22 cellular contexts compared by ENCODE assay signal in genomic region chr20:8218861-8219260, GRCh38.
DNase-seq lines count a peak whose midpoint lies in the region; ATAC-seq, FAIRE-seq and TF ChIP-seq lines count a peak whose summit lies in the region.
"Had no signal": no experiment of that assay in that cellular context is flagged by ENCODE, and none has a peak within 500 bp of the region (broad histone marks: within the 10 kb centered on the region; RNA-seq: fewer than 3 reads in every experiment).

No MANE protein-coding gene starts in this region.

- no peak overlapping the region for H2AK5ac ChIP-seq in mesenchymal stem cell (ENCODE audit: low read length, severe bottlenecking)

- no peak overlapping the region for H3K14ac ChIP-seq in mesenchymal stem cell (ENCODE audit: low read length in 2 of 2)

- no peak overlapping the region for H3K4me2 ChIP-seq in mesenchymal stem cell (ENCODE audit: low read length, poor library complexity, severe bottlenecking)
- H3K4me2 ChIP-seq: smooth muscle cell had no signal

- H3K23ac ChIP-seq in mesenchymal stem cell (ENCODE audit: low read length in 2 of 2): no peak overlapping the region

- DNase-seq in BJ (ENCODE audit: low read depth) (peak; percentile 36), RPMI7951 (ENCODE audit: low read depth) (peak; percentile 19), esophagus muscularis mucosa (ENCODE audit: extremely low spot score) (no peak), mesenchymal stem cell (peak; percentile 30), NOMO-1 treated with dmso at 0.1 percent for 144 hours (lab: John Stamatoyannopoulos, UW; ENCODE audit: unreplicated experiment) (no peak), frontal cortex (ENCODE audit: low spot score in 2 of 2) (no peak), CD14-positive monocyte (ENCODE audit: low spot score) (no peak)
- DNase-seq: activated CD4-positive, alpha-beta T cell treated with anti-CD3 and anti-CD28 coated beads for 4 hours; colonic mucosa; DMS79; gastrocnemius medialis; H9; left colon; NCI-H1105; NCI-H2081 treated with DMSO at 0.1 percent for 48 hours; stimulated activated CD4-positive, alpha-beta T cell treated with anti-CD3 and anti-CD28 coated beads, Interleukin-2, amount 100 ng/mL, for 48 hours; stimulated activated naive CD8-positive, alpha-beta T cell treated with anti-CD3 and anti-CD28 coated beads, Interleukin-15, Interleukin-2, amounts not matched to agents 100 U/mL and 50 U/mL, for 24 hours had no signal

- CTCF ChIA-PET in BJ (lab: Yijun Ruan, JAX): no interaction called here

- no peak overlapping the region for H2BK5ac ChIP-seq in mesenchymal stem cell (ENCODE audit: low read depth, low read length, poor library complexity, severe bottlenecking)

- peaks cover 16% of the 10 kb centered on the region for H3K4me1 Mint-ChIP-seq in CD14-positive monocyte

- H3K4me1 ChIP-seq in esophagus muscularis mucosa: peaks cover 19 to 99% (median 88%) of the 10 kb centered on the region in 4 donors
- no peaks in the 10 kb centered on the region for H3K4me1 ChIP-seq in mesenchymal stem cell (ENCODE audit: control insufficient read depth, insufficient read depth, low read depth, low read length)
- H3K4me1 ChIP-seq: colonic mucosa had no signal

- H2BK12ac ChIP-seq in mesenchymal stem cell (ENCODE audit: low read length in 2 of 2): no peak overlapping the region

- FAIRE-seq in frontal cortex (lab: Jason Lieb, UNC): no peak

- POLR2A ChIA-PET in BJ (lab: Charles Lee): no interaction called here

- intact Hi-C loops in esophagus muscularis mucosa (cut with DNase I) (loop anchor here (10.0 kb wide), 1 partner anchor 156 kb away; no protein-coding TSS in a partner anchor), CD14-positive monocyte (cut with micrococcal nuclease) (no loop called here)

- H3K9me3 ChIP-seq in esophagus muscularis mucosa (no peaks in the 10 kb centered on the region), mesenchymal stem cell (ENCODE audit: control insufficient read depth, low read length) (no peaks in the 10 kb centered on the region)
- H3K9me3 ChIP-seq: colonic mucosa, gastrocnemius medialis, tibial nerve had no signal

- H3K27me3 Mint-ChIP-seq in CD14-positive monocyte (ENCODE audit: low read depth in 3 of 3): peaks cover 0 to 1% (median 0%) of the 10 kb centered on the region in 3 donors
- H3K27me3 Mint-ChIP-seq: activated naive CD8-positive, alpha-beta T cell had no signal

- peak overlapping the region in 3 of 4 donors; percentile 0 to 48 (median 26) for H3K27ac ChIP-seq in esophagus muscularis mucosa (replicated peaks in 1 of 4)
- H3K27ac ChIP-seq in mesenchymal stem cell (ENCODE audit: low read length, poor library complexity, severe bottlenecking): no peak overlapping the region
- H3K27ac ChIP-seq: colonic mucosa, gastrocnemius medialis, tibial nerve had no signal

- H3K4me3 ChIP-seq in BJ (ENCODE audit: low read depth, low read length): no peak overlapping the region
- no peak overlapping the region for H3K4me3 ChIP-seq in esophagus muscularis mucosa
- H3K4me3 ChIP-seq in mesenchymal stem cell (ENCODE audit: insufficient read depth in 1 of 2, low read depth in 1 of 2, low read length in 2 of 2): no peak overlapping the region
- H3K4me3 ChIP-seq: colonic mucosa, gastrocnemius medialis, smooth muscle cell, tibial nerve had no signal

- no peak for TF ChIP-seq POLR2A in esophagus muscularis mucosa (IDR thresholded peaks at IDR 0.05; ENCODE audit: low read depth)

- H3K36me3 ChIP-seq in BJ (ENCODE audit: control insufficient read depth, insufficient read depth, low read length) (no peaks in the 10 kb centered on the region), esophagus muscularis mucosa (no peaks in the 10 kb centered on the region), mesenchymal stem cell (ENCODE audit: control insufficient read depth in 1 of 2, insufficient read depth in 2 of 2, low read depth in 1 of 2, low read length in 2 of 2) (no peaks in the 10 kb centered on the region)
- H3K36me3 ChIP-seq: colonic mucosa, gastrocnemius medialis, tibial nerve had no signal

- no peak overlapping the region for H4K8ac ChIP-seq in mesenchymal stem cell (ENCODE audit: low read length)

- TF ChIP-seq CTCF in BJ (IDR thresholded peaks at IDR 0.05; ENCODE audit: insufficient read depth, low read depth, low read length): no peak
- TF ChIP-seq CTCF in esophagus muscularis mucosa (IDR thresholded peaks at IDR 0.05): no peak
- TF ChIP-seq CTCF in CD14-positive monocyte (IDR thresholded peaks at IDR 0.05): no peak

- no peak for ATAC-seq in HG03565 (IDR thresholded peaks at IDR 0.05; ENCODE audit: unreplicated experiment)
- ATAC-seq: gastrocnemius medialis; left colon; stimulated activated naive CD8-positive, alpha-beta T cell treated with anti-CD3 and anti-CD28 coated beads, Interleukin-15, Interleukin-2, amounts not matched to agents 100 U/mL and 50 U/mL, for 24 hours had no signal

- TF ChIP-seq EP300 in esophagus muscularis mucosa (IDR thresholded peaks at IDR 0.05): no peak

- H2BK120ac ChIP-seq in mesenchymal stem cell (ENCODE audit: low read depth, low read length): no peak overlapping the region

- no peak overlapping the region for H3K4ac ChIP-seq in mesenchymal stem cell (ENCODE audit: low read depth in 1 of 2, low read length in 2 of 2)

- H4K91ac ChIP-seq in mesenchymal stem cell (ENCODE audit: low read length): no peak overlapping the region

- no peak overlapping the region for H3K27ac Mint-ChIP-seq in CD14-positive monocyte
- H3K27ac Mint-ChIP-seq: activated naive CD8-positive, alpha-beta T cell; H9 had no signal

- H2BK15ac ChIP-seq in mesenchymal stem cell (ENCODE audit: low read depth, poor library complexity, severe bottlenecking): no peak overlapping the region

- H3K18ac ChIP-seq in mesenchymal stem cell (ENCODE audit: low read depth in 1 of 2, low read length in 2 of 2): no peak overlapping the region

- no peaks in the 10 kb centered on the region for H3K36me3 Mint-ChIP-seq in CD14-positive monocyte
- H3K36me3 Mint-ChIP-seq: activated naive CD8-positive, alpha-beta T cell had no signal

- H3K27me3 ChIP-seq in BJ (ENCODE audit: control insufficient read depth, insufficient read depth, low read length) (no peaks in the 10 kb centered on the region), esophagus muscularis mucosa (no peaks in the 10 kb centered on the region), mesenchymal stem cell (ENCODE audit: control insufficient read depth in 1 of 2, insufficient read depth in 1 of 2, low read length in 2 of 2) (no peaks in the 10 kb centered on the region)
- H3K27me3 ChIP-seq: colonic mucosa, gastrocnemius medialis, tibial nerve had no signal

- no peak overlapping the region for H3K4me3 Mint-ChIP-seq in CD14-positive monocyte
- H3K4me3 Mint-ChIP-seq: activated naive CD8-positive, alpha-beta T cell; H9; nephron had no signal

- no peak overlapping the region for H3K9ac ChIP-seq in mesenchymal stem cell (ENCODE audit: low read length)

- H2AFZ ChIP-seq in mesenchymal stem cell (ENCODE audit: low read depth, low read length): no peak overlapping the region

- peaks cover 0 to 1% (median 0%) of the 10 kb centered on the region in 7 donors for H3K9me3 Mint-ChIP-seq in CD14-positive monocyte
- H3K9me3 Mint-ChIP-seq: H9 had no signal

- H3K79me1 ChIP-seq in mesenchymal stem cell (replicated peaks; ENCODE audit: low read length, poor library complexity, severe bottlenecking): no peaks in the 10 kb centered on the region

Comparison
In these comparisons a context has a peak if more than half of its experiments do, and no peak if none do; other contexts are left out.
1. DNase-seq: peak in BJ (single experiment), RPMI7951 (single experiment) and mesenchymal stem cell (single experiment); none in esophagus muscularis mucosa (single experiment), NOMO-1 treated with dmso at 0.1 percent for 144 hours (single experiment), frontal cortex (0 of 2) and CD14-positive monocyte (single experiment).